Comparison of ENCODE assay signal across 11 cellular contexts in genomic region chr22:42397332-42398246, GRCh38. TPM values are rescaled to one million over a fixed set of nuclear protein-coding genes. Genes with fewer than 3 reads are reported as not detected.
DNase-seq lines count a peak whose midpoint lies in the region; ATAC-seq, FAIRE-seq and TF ChIP-seq lines count a peak whose summit lies in the region.
"Had no signal": no experiment of that assay in that cellular context is flagged by ENCODE, and none has a peak within 500 bp of the region (broad histone marks: within the 10 kb centered on the region; RNA-seq: fewer than 3 reads in every experiment).

No MANE protein-coding gene starts in this region.

- no peaks in the 10 kb centered on the region for H4K20me1 ChIP-seq in GM12878 (ENCODE audit: control insufficient read depth, insufficient read depth)

- H2AFZ ChIP-seq in GM12878 (ENCODE audit: control insufficient read depth, low read depth, low read length) = peak overlapping the region; percentile 75

- no peak for TF ChIP-seq POLR2A in GM12878 (IDR thresholded peaks at IDR 0.05; ENCODE audit: low read depth, low read length)

- peaks cover 16% of the 10 kb centered on the region for H3K4me1 ChIP-seq in GM12878 (ENCODE audit: control insufficient read depth, insufficient read depth, low read length)

- TF ChIP-seq CTCF in GM10266 (IDR thresholded peaks at IDR 0.05; ENCODE audit: control insufficient read depth, insufficient read depth, low read depth, missing control alignments) (no peak), GM12878 (IDR thresholded peaks at IDR 0.05 in 2 of 3, conservative IDR thresholded peaks at IDR 0.05 in 1 of 3; ENCODE audit: control insufficient read depth in 2 of 3, extremely low read depth in 1 of 3, insufficient read depth in 1 of 3, low read depth in 3 of 3, low read length in 3 of 3) (no peak)

- TF ChIP-seq RAD21 in GM12878 (IDR thresholded peaks at IDR 0.05; ENCODE audit: insufficient read depth, low read depth, low read length) = no peak

- H3K36me3 Mint-ChIP-seq in naive B cell = no peaks in the 10 kb centered on the region
- H3K36me3 Mint-ChIP-seq: WTC11 had no signal

- no peaks in the 10 kb centered on the region for H3K36me3 ChIP-seq in GM12878 (ENCODE audit: control insufficient read depth in 2 of 2, insufficient read depth in 2 of 2, low read length in 1 of 2)
- H3K36me3 ChIP-seq: HAP-1 had no signal

- H3K4me3 ChIP-seq in GM12878 = peak overlapping the region; percentile 41; the same call in 1 of the 2 replicates
- H3K4me3 ChIP-seq: HAP-1 had no signal

- no peaks in the 10 kb centered on the region for H3K79me2 ChIP-seq in GM12878 (ENCODE audit: control insufficient read depth, insufficient read depth, low read length)

- ATAC-seq in GM12878 (peak; percentile 89), naive B cell (ENCODE audit: low read depth in 2 of 2) (peak; percentile 82 to 85), HG03571 (IDR thresholded peaks at IDR 0.05; ENCODE audit: unreplicated experiment) (no peak)

- DNase-seq in GM10266 (ENCODE audit: extremely low spot score) (peak; percentile 64), KG1 (lab: John Stamatoyannopoulos, UW) (peak; percentile 17), GM12878 (ENCODE audit: low read depth, low spot score) (peak; percentile 66), naive B cell (peak; percentile 88), activated T-cell treated with anti-CD3 and anti-CD28 coated beads for 4 hours (no peak), posterior cingulate gyrus (no peak), NCI-H82 (lab: John Stamatoyannopoulos, UW) (no peak)

- no peaks in the 10 kb centered on the region for H3K9me3 ChIP-seq in GM12878 (replicated peaks; ENCODE audit: control insufficient read depth, insufficient read depth, low read length)
- H3K9me3 ChIP-seq: HAP-1 had no signal

- peak overlapping the region; percentile 81 to 94 (median 91) for H3K4me3 Mint-ChIP-seq in naive B cell
- H3K4me3 Mint-ChIP-seq: WTC11 had no signal

- H3K4me2 ChIP-seq in GM12878 (ENCODE audit: control insufficient read depth, insufficient read depth) = peak overlapping the region; percentile 78

- SMC1A ChIA-PET in GM12878 (lab: Charles Lee; ENCODE audit: uncharacterized antibody, unreplicated experiment) = interaction anchor here (0.9 to 2.3 kb wide), 4 partner anchors 22 to 60 kb away, joined by 3 to 13 read pairs (median 4); no protein-coding TSS in a partner anchor

- no peaks in the 10 kb centered on the region for H3K27me3 Mint-ChIP-seq in naive B cell

- in situ Hi-C loops in GM12878 (cut with MboI) = no loop called here

- no peak overlapping the region; the same call in 1 of the 2 replicates for H3K9ac ChIP-seq in GM12878 (ENCODE audit: control insufficient read depth, insufficient read depth, low read length)

- peak overlapping the region; percentile 15; the same call in 1 of the 2 replicates for H3K27ac ChIP-seq in GM12878 (ENCODE audit: control insufficient read depth, insufficient read depth)

- FAIRE-seq in GM12878 (lab: Jason Lieb, UNC) = peak; percentile 84

- POLR2A ChIA-PET in GM12878 (lab: Charles Lee) = interaction anchor here (0.6 to 1.2 kb wide), 2 partner anchors 9 to 22 kb away, joined by 4 to 6 read pairs; no protein-coding TSS in a partner anchor

- RAD21 ChIA-PET in GM12878 (lab: Charles Lee; ENCODE audit: unreplicated experiment) = interaction anchor here (0.6 to 1.7 kb wide), 6 partner anchors 21 to 47 kb away, joined by 3 to 10 read pairs (median 6); no protein-coding TSS in a partner anchor

- H3K9me3 Mint-ChIP-seq in naive B cell = no peaks in the 10 kb centered on the region
- H3K9me3 Mint-ChIP-seq: WTC11 had no signal

- TF ChIP-seq EP300 in GM12878 (IDR thresholded peaks at IDR 0.05; ENCODE audit: borderline replicate concordance in 1 of 2, control insufficient read depth in 1 of 2, low read depth in 2 of 2, low read length in 2 of 2) = peak; percentile 62 to 64; a peak in 3 of 4 replicates

- peak overlapping the region; percentile 97 to 99 (median 98) for H3K27ac Mint-ChIP-seq in naive B cell
- H3K27ac Mint-ChIP-seq: WTC11 had no signal

- intact Hi-C loops in GM12878 (cut with micrococcal nuclease; ENCODE audit: unreplicated experiment) = no loop called here
- intact Hi-C loops in posterior cingulate gyrus (cut with DNase I) = no loop called here

- no TSS peak for BruUV-seq in GM12878 (replicated peaks; lab: Mats Ljungman, UMichigan)

- no peaks in the 10 kb centered on the region; a peak in 1 of 4 replicates for H3K27me3 ChIP-seq in GM12878 (replicated peaks in 1 of 2; ENCODE audit: control insufficient read depth in 2 of 2, insufficient read depth in 2 of 2, low read length in 1 of 2)

- CTCF ChIA-PET in GM12878 (lab: Yijun Ruan, JAX) = interaction anchor here (0.6 to 2.2 kb wide), 11 partner anchors 9 to 306 kb away, joined by 3 to 11 read pairs (median 4); partner anchors contain the start of gene NFAM1

- WGBS in GM12878 (ENCODE audit: insufficient coverage, insufficient replicate concordance, low lambda C conversion rate, missing lambda C conversion rate) = 23% methylated on average over 15 of the region's 15 CpGs

- peaks cover 35 to 61% (median 60%) of the 10 kb centered on the region in 3 donors for H3K4me1 Mint-ChIP-seq in naive B cell

TF ChIP-seq in GM12878, 131 proteins besides CTCF, POLR2A, EP300 and RAD21 (continues in another document):
- TF ChIP-seq E4F1 (IDR thresholded peaks at IDR 0.05; ENCODE audit: borderline replicate concordance, partially characterized antibody) (no peak), STAT1 (conservative IDR thresholded peaks at IDR 0.05) (no peak), IRF3 (IDR thresholded peaks at IDR 0.05) (no peak), STAT3 (IDR thresholded peaks at IDR 0.05; ENCODE audit: low read depth, low read length) (no peak), CREM (IDR thresholded peaks at IDR 0.05; ENCODE audit: low read depth) (peak; percentile 62; the same call in 1 of the 2 replicates), ELK1 (IDR thresholded peaks at IDR 0.05; ENCODE audit: low read depth, low read length) (no peak), SUZ12 (IDR thresholded peaks at IDR 0.05; ENCODE audit: unreplicated experiment) (no peak), ZNF217 (IDR thresholded peaks at IDR 0.05) (0 out of 2 replicates have a peak, but pooled peaks have one; percentile 48), POLR2AphosphoS2 (IDR thresholded peaks at IDR 0.05; ENCODE audit: low read depth, low read length) (no peak)

RNA-seq across cellular contexts. Expression of gene NFAM1, which starts 34.6 kb away (rescaled TPM):
- 9.2 and 10.3 TPM in 2 replicates for total RNA-seq in GM12878 (2013; cell fraction: nucleolus; rRNA removed)
- total RNA-seq in GM12878 (2014; rRNA removed) (0.16 and 0.34 TPM in 2 replicates), GM12878 (2014; rRNA removed; fragmentation: Illumina TruSeq; extraction: Trizol) (0.13 and 0.32 TPM in 2 replicates), GM12878 (2021) (0.29 and 0.36 TPM in 2 replicates)
- 0.22 TPM for polyA plus RNA-seq in GM12878 (2011; ENCODE audit: low read depth)
- polyA plus RNA-seq in GM12878 (2011; rRNA removed) (0.84 and 1.3 TPM in 2 replicates), GM12878 (2014; fragmentation: Illumina TruSeq; extraction: Trizol) (0.13 and 0.24 TPM in 2 replicates), GM12878 (2014; fragmentation: Nextera tagmentation; extraction: Ambion mirVana) (not detected), GM12878 (2014; rRNA removed) (0.10 and 0.15 TPM in 2 replicates), GM12878 (2016; fragmentation: Nextera tagmentation; extraction: Ambion mirVana) (under 1 TPM in 1 of 2 experiments, not detected in 1; 0.20 TPM), naive B cell (ENCODE audit: low read depth in 6 of 6) (under 1 TPM in 4 of 6 donors, not detected in 2; 0.47 to 0.93 (median 0.62) TPM)
- polyA plus RNA-seq in GM12878 (2011; cell fraction: cytosol; rRNA removed) = 1.8 and 1.9 TPM in 2 replicates
- 2.5 and 2.6 TPM in 2 replicates for polyA plus RNA-seq in GM12878 (2011; cell fraction: nucleus; rRNA removed)
- 0.69 and 0.70 TPM in 2 replicates for polyA plus RNA-seq in GM12878 (2012)
- 2.0 and 2.9 TPM in 2 replicates for polyA minus RNA-seq in GM12878 (2011; rRNA and poly(A)+ RNA removed)
- polyA minus RNA-seq in GM12878 (2011; cell fraction: cytosol; rRNA and poly(A)+ RNA removed) = 0.73 and 3.9 TPM in 2 replicates
- 0.96 and 0.97 TPM in 2 replicates for polyA minus RNA-seq in GM12878 (2011; cell fraction: nucleus; rRNA and poly(A)+ RNA removed)
- total RNA-seq: M059J had no signal

Comparison
In these comparisons a context has a peak if more than half of its experiments do, and no peak if none do; other contexts are left out.
1. DNase-seq: peak in GM10266 (single experiment), KG1 (single experiment), GM12878 (single experiment) and naive B cell (single experiment); none in activated T-cell treated with anti-CD3 and anti-CD28 coated beads for 4 hours (single experiment), posterior cingulate gyrus (0 of 10) and NCI-H82 (single experiment).